Comparison of ENCODE assay signal across 31 cellular contexts in the genomic region with DNA sequence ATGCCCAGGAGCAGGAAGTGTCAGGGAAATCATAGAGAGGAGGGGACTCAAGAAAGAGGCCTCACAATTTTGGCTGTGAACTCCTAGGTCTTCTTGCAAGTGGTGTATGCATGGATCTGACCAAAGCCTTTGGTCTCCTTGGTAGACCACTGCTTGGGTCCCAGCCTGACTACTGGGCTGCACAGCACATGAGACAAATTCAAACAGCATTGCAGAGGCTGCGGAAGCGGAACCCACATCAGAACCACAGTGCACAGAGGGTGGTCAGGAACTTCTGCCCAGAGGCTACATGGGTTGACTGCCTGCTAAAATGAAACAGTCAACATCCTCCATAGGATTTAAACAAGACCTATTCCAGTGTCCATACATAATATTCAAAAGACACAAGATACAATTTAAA.
"Had no signal": no experiment of that assay in that cellular context is flagged by ENCODE, and none has a peak within 500 bp of the region (broad histone marks: within the 10 kb centered on the region; RNA-seq: fewer than 3 reads in every experiment).

No MANE protein-coding gene starts in this region.

- H3K27ac Mint-ChIP-seq: activated B cell treated with CpG ODN at 0.5 μM for 24 hours; activated CD8-positive, alpha-beta T cell treated with anti-CD3 and anti-CD28 coated beads, Interleukin-2, amount 10 ng/mL, durations not matched to agents 7 days and 5 days; activated naive CD4-positive, alpha-beta T cell treated with anti-CD3 and anti-CD28 coated beads for 36 hours; activated naive CD4-positive, alpha-beta T cell treated with anti-CD3 and anti-CD28 coated beads, Interleukin-2, amount 50 U/mL, for 72 hours; T-helper 1 cell treated with Interleukin-12 subunit alpha and Interleukin-12 subunit beta and Interleukin-4 antibody, amounts not matched to agents 30 μg/mL and 1 μg/mL, for 36 hours had no signal

- H3K4me3 Mint-ChIP-seq: activated B cell treated with CpG ODN at 0.5 μM for 24 hours; activated CD8-positive, alpha-beta T cell treated with anti-CD3 and anti-CD28 coated beads, Interleukin-2, amount 10 ng/mL, durations not matched to agents 7 days and 5 days; activated naive CD4-positive, alpha-beta T cell treated with anti-CD3 and anti-CD28 coated beads for 36 hours; T-helper 1 cell treated with Interleukin-12 subunit alpha and Interleukin-12 subunit beta and Interleukin-4 antibody, amounts not matched to agents 30 μg/mL and 1 μg/mL, for 36 hours had no signal

- DNase-seq: activated B cell treated with CpG ODN at 0.5 μM for 24 hours; activated CD4-positive, alpha-beta T cell treated with anti-CD3 and anti-CD28 coated beads for 48 hours; activated CD4-positive, alpha-beta T cell treated with anti-CD3 and anti-CD28 coated beads, Interleukin-2, amount 50 U/mL, for 4 hours; activated CD4-positive, CD25-positive, alpha-beta regulatory T cell treated with anti-CD3 and anti-CD28 coated beads, Interleukin-2, amount 50 U/mL, for 72 hours; activated CD8-positive, alpha-beta memory T cell treated with anti-CD3 and anti-CD28 coated beads, Interleukin-2, amount 50 U/mL, for 48 hours; activated CD8-positive, alpha-beta T cell treated with anti-CD3 and anti-CD28 coated beads, Interleukin-2, amount 10 ng/mL, durations not matched to agents 7 days and 5 days; activated gamma-delta T cell treated with Interleukin-2 at 50 U/mL for 16 hours; activated naive CD4-positive, alpha-beta T cell treated with anti-CD3 and anti-CD28 coated beads for 36 hours; amniotic stem cell; aorta; brain microvascular endothelial cell; central memory CD4-positive, alpha-beta T cell; NCI-H1105; NCI-H1436; NCI-H1694; NCI-H1930; NCI-H2081 treated with DMSO at 0.1 percent for 48 hours; NCI-H226; NCI-H446 treated with DMSO at 0.1 percent for 48 hours; NCI-H524; NCI-H69; NK-92 treated with Interleukin-12 subunit alpha and Interleukin-12 subunit beta, amount 100 ng/mL, for 24 hours; PC-3; Peyer's patch; RPMI8226; SHP77 treated with DMSO at 0.1 percent for 48 hours; SK-N-SH; T-helper 9 cell had no signal

- H3K9me3 Mint-ChIP-seq: activated B cell treated with CpG ODN at 0.5 μM for 24 hours; activated naive CD4-positive, alpha-beta T cell treated with anti-CD3 and anti-CD28 coated beads for 36 hours; activated naive CD4-positive, alpha-beta T cell treated with anti-CD3 and anti-CD28 coated beads, Interleukin-2, amount 50 U/mL, for 72 hours; T-helper 1 cell treated with Interleukin-12 subunit alpha and Interleukin-12 subunit beta and Interleukin-4 antibody, amounts not matched to agents 30 μg/mL and 1 μg/mL, for 36 hours had no signal

- H3K27me3 Mint-ChIP-seq: activated B cell treated with CpG ODN at 0.5 μM for 24 hours had no signal

- ATAC-seq: activated CD8-positive, alpha-beta T cell treated with anti-CD3 and anti-CD28 coated beads, Interleukin-2, amount 10 ng/mL, durations not matched to agents 7 days and 5 days; activated naive CD4-positive, alpha-beta T cell treated with anti-CD3 and anti-CD28 coated beads, Interleukin-2, amount 50 U/mL, for 72 hours; K562; PC-3 had no signal

- H3K4me1 Mint-ChIP-seq: activated B cell treated with CpG ODN at 0.5 μM for 24 hours had no signal
